7 cellular contexts compared by ENCODE assay signal in genomic region chr17:44124118-44124438, GRCh38. TPM values are rescaled to one million over a fixed set of nuclear protein-coding genes. Genes with fewer than 3 reads are reported as not detected.
DNase-seq lines count a peak whose midpoint lies in the region; ATAC-seq and TF ChIP-seq lines count a peak whose summit lies in the region.

No MANE protein-coding gene starts in this region.

- H3K27ac ChIP-seq in iPS-18a (ENCODE audit: low read length) = no peak overlapping the region

- H3K4me1 Mint-ChIP-seq in activated T-helper 17 cell treated with anti-CD3 and anti-CD28 coated beads, Interleukin-2, amount 50 U/mL, for 72 hours = peaks cover 6% of the 10 kb centered on the region
- peaks cover 21 to 41% of the 10 kb centered on the region in 2 donors for H3K4me1 Mint-ChIP-seq in stimulated activated naive B cell treated with anti-CD40 and anti-IgM and Interleukin-4, amounts not matched to agents 10 μg/mL and 1 μg/mL and 100 μg/mL, for 72 hours

- no peaks in the 10 kb centered on the region for H3K9me3 ChIP-seq in iPS-18a (ENCODE audit: control insufficient read depth, low read depth, low read length)

- H3K27ac Mint-ChIP-seq in activated T-helper 17 cell treated with anti-CD3 and anti-CD28 coated beads, Interleukin-2, amount 50 U/mL, for 72 hours = peak overlapping the region; percentile 86
- H3K27ac Mint-ChIP-seq in stimulated activated naive B cell treated with anti-CD40 and anti-IgM and Interleukin-4, amounts not matched to agents 10 μg/mL and 1 μg/mL and 100 μg/mL, for 72 hours = peak overlapping the region; percentile 97

- H3K9ac ChIP-seq in iPS-18a (ENCODE audit: low read length) = peak overlapping the region; percentile 82

- TF ChIP-seq CTCF in HFF-Myc (IDR thresholded peaks at IDR 0.05; ENCODE audit: low read depth, low read length, missing control alignments) = no peak

- peak overlapping the region; percentile 84 for H3K4me3 Mint-ChIP-seq in activated T-helper 17 cell treated with anti-CD3 and anti-CD28 coated beads, Interleukin-2, amount 50 U/mL, for 72 hours
- H3K4me3 Mint-ChIP-seq in stimulated activated naive B cell treated with anti-CD40 and anti-IgM and Interleukin-4, amounts not matched to agents 10 μg/mL and 1 μg/mL and 100 μg/mL, for 72 hours = peak overlapping the region; percentile 89 to 93

- DNase-seq in HFF-Myc (ENCODE audit: extremely low read depth, low read depth) (no peak), SW 1271 (lab: John Stamatoyannopoulos, UW) (no peak), NCI-H748 (lab: John Stamatoyannopoulos, UW; ENCODE audit: unreplicated experiment) (no peak)
- no peak for DNase-seq in stimulated activated naive B cell treated with anti-CD40 and anti-IgM and Interleukin-4, amounts not matched to agents 10 μg/mL and 1 μg/mL and 100 μg/mL, for 72 hours
- no peak for DNase-seq in stimulated activated naive CD4-positive, alpha-beta T cell treated with Interleukin-2 at 50 U/mL for 16 hours (lab: John Stamatoyannopoulos, UW)

- no peaks in the 10 kb centered on the region for H3K27me3 Mint-ChIP-seq in activated T-helper 17 cell treated with anti-CD3 and anti-CD28 coated beads, Interleukin-2, amount 50 U/mL, for 72 hours
- no peaks in the 10 kb centered on the region for H3K27me3 Mint-ChIP-seq in stimulated activated naive B cell treated with anti-CD40 and anti-IgM and Interleukin-4, amounts not matched to agents 10 μg/mL and 1 μg/mL and 100 μg/mL, for 72 hours

- H3K36me3 Mint-ChIP-seq in activated T-helper 17 cell treated with anti-CD3 and anti-CD28 coated beads, Interleukin-2, amount 50 U/mL, for 72 hours (ENCODE audit: low read depth) = no peaks in the 10 kb centered on the region
- no peaks in the 10 kb centered on the region for H3K36me3 Mint-ChIP-seq in stimulated activated naive B cell treated with anti-CD40 and anti-IgM and Interleukin-4, amounts not matched to agents 10 μg/mL and 1 μg/mL and 100 μg/mL, for 72 hours

- peaks cover 7% of the 10 kb centered on the region for H3K4me1 ChIP-seq in iPS-18a (ENCODE audit: control insufficient read depth, low read depth, low read length)

- ATAC-seq in activated T-helper 17 cell treated with anti-CD3 and anti-CD28 coated beads, Interleukin-2, amount 50 U/mL, for 72 hours (replicated peaks) = no peak
- no peak for ATAC-seq in stimulated activated naive B cell treated with anti-CD40 and anti-IgM and Interleukin-4, amounts not matched to agents 10 μg/mL and 1 μg/mL and 100 μg/mL, for 72 hours (replicated peaks)

- H3K9me3 Mint-ChIP-seq in activated T-helper 17 cell treated with anti-CD3 and anti-CD28 coated beads, Interleukin-2, amount 50 U/mL, for 72 hours = no peaks in the 10 kb centered on the region
- H3K9me3 Mint-ChIP-seq in stimulated activated naive B cell treated with anti-CD40 and anti-IgM and Interleukin-4, amounts not matched to agents 10 μg/mL and 1 μg/mL and 100 μg/mL, for 72 hours = no peaks in the 10 kb centered on the region

- peaks cover 10% of the 10 kb centered on the region for H3K27me3 ChIP-seq in iPS-18a (ENCODE audit: control insufficient read depth, insufficient read depth, low read length)

- peak overlapping the region; percentile 51 for H3K4me3 ChIP-seq in HFF-Myc (replicated peaks; ENCODE audit: low read depth, low read length)
- H3K4me3 ChIP-seq in iPS-18a (ENCODE audit: low read length) = peak overlapping the region; percentile 82

- no peaks in the 10 kb centered on the region for H3K36me3 ChIP-seq in iPS-18a (ENCODE audit: control insufficient read depth, low read depth, low read length)

RNA-seq across cellular contexts. Expression of gene HDAC5, which starts 0.6 kb away (rescaled TPM):
- 10 to 100 TPM; 11.0 to 45.4 TPM for total RNA-seq in activated T-helper 17 cell treated with anti-CD3 and anti-CD28 coated beads, Interleukin-2, amount 50 U/mL, for 72 hours

RNA-seq across cellular contexts. Expression of gene HROB, which starts 17.7 kb away (rescaled TPM):
- total RNA-seq in activated T-helper 17 cell treated with anti-CD3 and anti-CD28 coated beads, Interleukin-2, amount 50 U/mL, for 72 hours = 10 to 100 TPM; 17.9 to 23.2 TPM

RNA-seq across cellular contexts. Expression of gene ASB16, which starts 46.4 kb away (rescaled TPM):
- under 1 TPM; 0.22 to 0.58 TPM for total RNA-seq in activated T-helper 17 cell treated with anti-CD3 and anti-CD28 coated beads, Interleukin-2, amount 50 U/mL, for 72 hours

RNA-seq across cellular contexts. Expression of gene G6PC3, which starts 53.5 kb away (rescaled TPM):
- total RNA-seq in activated T-helper 17 cell treated with anti-CD3 and anti-CD28 coated beads, Interleukin-2, amount 50 U/mL, for 72 hours = 10 to 100 TPM; 14.9 to 22.8 TPM

RNA-seq across cellular contexts. Expression of gene LSM12, which starts 57.6 kb away (rescaled TPM):
- total RNA-seq in activated T-helper 17 cell treated with anti-CD3 and anti-CD28 coated beads, Interleukin-2, amount 50 U/mL, for 72 hours = 10 to 100 TPM; 78.6 to 87.6 TPM
